12 cellular contexts compared by ENCODE assay signal in genomic region chr2:113116100-113116958, GRCh38. TPM values are rescaled to one million over a fixed set of nuclear protein-coding genes. Genes with fewer than 3 reads are reported as not detected.
DNase-seq lines count a peak whose midpoint lies in the region; ATAC-seq, FAIRE-seq and TF ChIP-seq lines count a peak whose summit lies in the region.
"Had no signal": no experiment of that assay in that cellular context is flagged by ENCODE, and none has a peak within 500 bp of the region (broad histone marks: within the 10 kb centered on the region; RNA-seq: fewer than 3 reads in every experiment).

No MANE protein-coding gene starts in this region.

- peak; percentile 50 for DNase-seq in activated CD8-positive, alpha-beta memory T cell treated with anti-CD3 and anti-CD28 coated beads, Interleukin-2, amount 50 U/mL, for 48 hours
- no peak for DNase-seq in activated CD8-positive, alpha-beta memory T cell treated with anti-CD3 and anti-CD28 coated beads for 24 hours
- DNase-seq in GM12878 (ENCODE audit: low read depth, low spot score) = no peak
- DNase-seq in middle frontal gyrus (ENCODE audit: extremely low spot score, low spot score) = no peak
- no peak for DNase-seq in NCI-H1417 (lab: John Stamatoyannopoulos, UW)
- DNase-seq in GDM1 (lab: John Stamatoyannopoulos, UW) = no peak
- DNase-seq: activated naive CD4-positive, alpha-beta T cell treated with Interleukin-2 at 50 U/mL for 16 hours; NCI-H1105 had no signal

- H3K4me3 Mint-ChIP-seq in IgD-negative memory B cell = peak overlapping the region in 3 of 4 donors; percentile 32 to 88 (median 86)
- peak overlapping the region; percentile 3 for H3K4me3 Mint-ChIP-seq in stimulated activated naive CD8-positive, alpha-beta T cell treated with anti-CD3 and anti-CD28 coated beads, Interleukin-15, Interleukin-2, amounts not matched to agents 100 ng/mL and 50 ng/mL, for 24 hours

- TF ChIP-seq EP300 in GM12878 (IDR thresholded peaks at IDR 0.05; ENCODE audit: borderline replicate concordance in 1 of 2, control insufficient read depth in 1 of 2, low read depth in 2 of 2, low read length in 2 of 2) = no peak

- H3K27ac ChIP-seq in GM12878 (ENCODE audit: control insufficient read depth, insufficient read depth) = peak overlapping the region; percentile 52
- H3K27ac ChIP-seq: SJSA1 had no signal

- H3K9me3 ChIP-seq in GM12878 (replicated peaks; ENCODE audit: control insufficient read depth, insufficient read depth, low read length) = no peaks in the 10 kb centered on the region
- H3K9me3 ChIP-seq: SJSA1 had no signal

- H3K27me3 Mint-ChIP-seq in IgD-negative memory B cell = no peaks in the 10 kb centered on the region
- peaks cover 4% of the 10 kb centered on the region for H3K27me3 Mint-ChIP-seq in stimulated activated naive CD8-positive, alpha-beta T cell treated with anti-CD3 and anti-CD28 coated beads, Interleukin-15, Interleukin-2, amounts not matched to agents 100 ng/mL and 50 ng/mL, for 24 hours

- ATAC-seq in GM12878 = peak; percentile 80

- intact Hi-C loops in GM12878 (cut with micrococcal nuclease; ENCODE audit: unreplicated experiment) = no loop called here

- RAD21 ChIA-PET in GM12878 (lab: Charles Lee; ENCODE audit: unreplicated experiment) = no interaction called here

- no peak overlapping the region for H3K4me3 ChIP-seq in GM12878
- H3K4me3 ChIP-seq: SJSA1 had no signal

- BruUV-seq in GM12878 (replicated peaks; lab: Mats Ljungman, UMichigan) = no TSS peak

- peaks cover 2% of the 10 kb centered on the region for H3K36me3 Mint-ChIP-seq in IgD-negative memory B cell
- no peaks in the 10 kb centered on the region for H3K36me3 Mint-ChIP-seq in stimulated activated naive CD8-positive, alpha-beta T cell treated with anti-CD3 and anti-CD28 coated beads, Interleukin-15, Interleukin-2, amounts not matched to agents 100 ng/mL and 50 ng/mL, for 24 hours (ENCODE audit: low read depth)

- no peaks in the 10 kb centered on the region for H3K36me3 ChIP-seq in GM12878 (ENCODE audit: control insufficient read depth in 2 of 2, insufficient read depth in 2 of 2, low read length in 1 of 2)
- H3K36me3 ChIP-seq: SJSA1 had no signal

- peak overlapping the region; percentile 69 for H2AFZ ChIP-seq in GM12878 (ENCODE audit: control insufficient read depth, low read depth, low read length)

- no peak for TF ChIP-seq RAD21 in GM12878 (IDR thresholded peaks at IDR 0.05; ENCODE audit: insufficient read depth, low read depth, low read length)

- H3K27me3 ChIP-seq in GM12878 (replicated peaks in 1 of 2; ENCODE audit: control insufficient read depth in 2 of 2, insufficient read depth in 2 of 2, low read length in 1 of 2) = no peaks in the 10 kb centered on the region

- FAIRE-seq in GM12878 (lab: Jason Lieb, UNC) = no peak

- peaks cover 13% of the 10 kb centered on the region for H3K4me1 ChIP-seq in GM12878 (ENCODE audit: control insufficient read depth, insufficient read depth, low read length)
- H3K4me1 ChIP-seq: SJSA1 had no signal

- no peak for TF ChIP-seq POLR2A in GM12878 (IDR thresholded peaks at IDR 0.05; ENCODE audit: low read depth, low read length)

- H4K20me1 ChIP-seq in GM12878 (ENCODE audit: control insufficient read depth, insufficient read depth) = no peaks in the 10 kb centered on the region

- H3K4me2 ChIP-seq in GM12878 (ENCODE audit: control insufficient read depth, insufficient read depth) = peak overlapping the region; percentile 12; the same call in 1 of the 2 replicates

- CTCF ChIA-PET in GM12878 (lab: Yijun Ruan, JAX) = interaction anchor here (1.0 to 4.2 kb wide), 3 partner anchors 18 to 101 kb away, joined by 3 to 30 read pairs (median 3); no protein-coding TSS in a partner anchor

- peaks cover 6 to 19% (median 10%) of the 10 kb centered on the region in 3 donors for H3K4me1 Mint-ChIP-seq in IgD-negative memory B cell
- H3K4me1 Mint-ChIP-seq in stimulated activated naive CD8-positive, alpha-beta T cell treated with anti-CD3 and anti-CD28 coated beads, Interleukin-15, Interleukin-2, amounts not matched to agents 100 ng/mL and 50 ng/mL, for 24 hours (ENCODE audit: low read depth) = peaks cover 5% of the 10 kb centered on the region

- in situ Hi-C loops in GM12878 (cut with MboI) = no loop called here

- POLR2A ChIA-PET in GM12878 (lab: Charles Lee) = interaction anchor here (1.0 kb wide), 1 partner anchor 18 kb away, joined by 3 read pairs; no protein-coding TSS in a partner anchor

- 15% methylated on average over 10 of the region's 10 CpGs for WGBS in GM12878 (ENCODE audit: insufficient coverage, insufficient replicate concordance, low lambda C conversion rate, missing lambda C conversion rate)

- SMC1A ChIA-PET in GM12878 (lab: Charles Lee; ENCODE audit: uncharacterized antibody, unreplicated experiment) = interaction anchor here (0.6 kb wide), 1 partner anchor 354 kb away, joined by 4 read pairs; no protein-coding TSS in a partner anchor

- no peak for TF ChIP-seq CTCF in GM12878 (IDR thresholded peaks at IDR 0.05 in 2 of 3, conservative IDR thresholded peaks at IDR 0.05 in 1 of 3; ENCODE audit: control insufficient read depth in 2 of 3, extremely low read depth in 1 of 3, insufficient read depth in 1 of 3, low read depth in 3 of 3, low read length in 3 of 3)

- peak overlapping the region in 2 of 3 donors; percentile 40 to 60 for H3K27ac Mint-ChIP-seq in IgD-negative memory B cell
- H3K27ac Mint-ChIP-seq in stimulated activated naive CD8-positive, alpha-beta T cell treated with anti-CD3 and anti-CD28 coated beads, Interleukin-15, Interleukin-2, amounts not matched to agents 100 ng/mL and 50 ng/mL, for 24 hours = peak overlapping the region; percentile 34

- no peaks in the 10 kb centered on the region for H3K79me2 ChIP-seq in GM12878 (ENCODE audit: control insufficient read depth, insufficient read depth, low read length)

- H3K9ac ChIP-seq in GM12878 (ENCODE audit: control insufficient read depth, insufficient read depth, low read length) = no peak overlapping the region

- no peaks in the 10 kb centered on the region for H3K9me3 Mint-ChIP-seq in IgD-negative memory B cell
- H3K9me3 Mint-ChIP-seq in stimulated activated naive CD8-positive, alpha-beta T cell treated with anti-CD3 and anti-CD28 coated beads, Interleukin-15, Interleukin-2, amounts not matched to agents 100 ng/mL and 50 ng/mL, for 24 hours = no peaks in the 10 kb centered on the region

RNA-seq across cellular contexts. Expression of gene IL1RN, which starts 11.1 kb away (rescaled TPM):
- polyA plus RNA-seq in IgD-negative memory B cell = not detected
- not detected in 2 replicates for total RNA-seq in GM12878 (2013; cell fraction: nucleolus; rRNA removed)
- not detected in 2 replicates for total RNA-seq in GM12878 (2014; rRNA removed)
- not detected in 2 replicates for total RNA-seq in GM12878 (2014; rRNA removed; fragmentation: Illumina TruSeq; extraction: Trizol)
- not detected in 2 replicates for total RNA-seq in GM12878 (2021)
- not detected for polyA plus RNA-seq in GM12878 (2011; ENCODE audit: low read depth)
- 0.04 TPM in 1 of 2 replicates, not detected in the other for polyA plus RNA-seq in GM12878 (2011; rRNA removed)
- not detected in 2 replicates for polyA plus RNA-seq in GM12878 (2011; cell fraction: cytosol; rRNA removed)
- not detected in 2 replicates for polyA plus RNA-seq in GM12878 (2011; cell fraction: nucleus; rRNA removed)
- polyA plus RNA-seq in GM12878 (2012) = not detected in 2 replicates
- 0.04 and 0.43 TPM in 2 replicates for polyA plus RNA-seq in GM12878 (2014; fragmentation: Illumina TruSeq; extraction: Trizol)
- polyA plus RNA-seq in GM12878 (2014; fragmentation: Nextera tagmentation; extraction: Ambion mirVana) = under 1 TPM in 1 of 2 experiments, not detected in 1; 0.04 TPM
- polyA plus RNA-seq in GM12878 (2014; rRNA removed) = not detected in 2 replicates
- not detected for polyA plus RNA-seq in GM12878 (2016; fragmentation: Nextera tagmentation; extraction: Ambion mirVana)
- polyA minus RNA-seq in GM12878 (2011; rRNA and poly(A)+ RNA removed) = 0.59 TPM in 1 of 2 replicates, not detected in the other
- not detected in 2 replicates for polyA minus RNA-seq in GM12878 (2011; cell fraction: cytosol; rRNA and poly(A)+ RNA removed)
- not detected in 2 replicates for polyA minus RNA-seq in GM12878 (2011; cell fraction: nucleus; rRNA and poly(A)+ RNA removed)
- total RNA-seq: fibroblast of lung, SJSA1 had no signal

RNA-seq across cellular contexts. Expression of gene IL1F10, which starts 48.6 kb away (rescaled TPM):
- polyA plus RNA-seq in IgD-negative memory B cell (not detected), GM12878 (2011; rRNA removed) (not detected in 2 replicates), GM12878 (2014; fragmentation: Illumina TruSeq; extraction: Trizol) (not detected in 2 replicates), GM12878 (2014; fragmentation: Nextera tagmentation; extraction: Ambion mirVana) (not detected), GM12878 (2014; rRNA removed) (not detected in 2 replicates), GM12878 (2016; fragmentation: Nextera tagmentation; extraction: Ambion mirVana) (not detected)
- not detected in 2 replicates for total RNA-seq in GM12878 (2013; cell fraction: nucleolus; rRNA removed)
- total RNA-seq in GM12878 (2014; rRNA removed) (not detected in 2 replicates), GM12878 (2014; rRNA removed; fragmentation: Illumina TruSeq; extraction: Trizol) (not detected in 2 replicates), GM12878 (2021) (not detected in 2 replicates)
- not detected for polyA plus RNA-seq in GM12878 (2011; ENCODE audit: low read depth)
- not detected in 2 replicates for polyA plus RNA-seq in GM12878 (2011; cell fraction: cytosol; rRNA removed)
- not detected in 2 replicates for polyA plus RNA-seq in GM12878 (2011; cell fraction: nucleus; rRNA removed)
- not detected in 2 replicates for polyA plus RNA-seq in GM12878 (2012)
- polyA minus RNA-seq in GM12878 (2011; rRNA and poly(A)+ RNA removed) = not detected in 2 replicates
- not detected in 2 replicates for polyA minus RNA-seq in GM12878 (2011; cell fraction: cytosol; rRNA and poly(A)+ RNA removed)
- polyA minus RNA-seq in GM12878 (2011; cell fraction: nucleus; rRNA and poly(A)+ RNA removed) = not detected in 2 replicates
- total RNA-seq: fibroblast of lung, SJSA1 had no signal
- polyA plus RNA-seq: fibroblast of lung had no signal

RNA-seq across cellular contexts. Expression of gene IL36RN, which starts 57.3 kb away (rescaled TPM):
- not detected for polyA plus RNA-seq in IgD-negative memory B cell
- not detected in 2 replicates for total RNA-seq in GM12878 (2013; cell fraction: nucleolus; rRNA removed)
- not detected in 2 replicates for total RNA-seq in GM12878 (2014; rRNA removed)
- total RNA-seq in GM12878 (2014; rRNA removed; fragmentation: Illumina TruSeq; extraction: Trizol) = not detected in 2 replicates
- total RNA-seq in GM12878 (2021) = not detected in 2 replicates
- polyA plus RNA-seq in GM12878 (2011; ENCODE audit: low read depth) = not detected
- not detected in 2 replicates for polyA plus RNA-seq in GM12878 (2011; rRNA removed)
- not detected in 2 replicates for polyA plus RNA-seq in GM12878 (2011; cell fraction: cytosol; rRNA removed)
- polyA plus RNA-seq in GM12878 (2011; cell fraction: nucleus; rRNA removed) = not detected in 2 replicates
- polyA plus RNA-seq in GM12878 (2012) = not detected in 2 replicates
- not detected in 2 replicates for polyA plus RNA-seq in GM12878 (2014; fragmentation: Illumina TruSeq; extraction: Trizol)
- polyA plus RNA-seq in GM12878 (2014; fragmentation: Nextera tagmentation; extraction: Ambion mirVana) = not detected
- not detected in 2 replicates for polyA plus RNA-seq in GM12878 (2014; rRNA removed)
- polyA plus RNA-seq in GM12878 (2016; fragmentation: Nextera tagmentation; extraction: Ambion mirVana) = not detected
- polyA minus RNA-seq in GM12878 (2011; rRNA and poly(A)+ RNA removed) = not detected in 2 replicates
- polyA minus RNA-seq in GM12878 (2011; cell fraction: cytosol; rRNA and poly(A)+ RNA removed) = not detected in 2 replicates
- not detected in 2 replicates for polyA minus RNA-seq in GM12878 (2011; cell fraction: nucleus; rRNA and poly(A)+ RNA removed)
- total RNA-seq: fibroblast of lung, SJSA1 had no signal
- polyA plus RNA-seq: fibroblast of lung had no signal

RNA-seq across cellular contexts. Expression of gene PSD4, which starts 57.4 kb away (rescaled TPM):
- polyA plus RNA-seq in IgD-negative memory B cell (36.4 TPM), GM12878 (2011; rRNA removed) (13.6 and 27.4 TPM in 2 replicates), GM12878 (2014; fragmentation: Illumina TruSeq; extraction: Trizol) (20.8 and 48.3 TPM in 2 replicates), GM12878 (2014; fragmentation: Nextera tagmentation; extraction: Ambion mirVana) (1 to 10 TPM in 1 of 2 experiments, under 1 TPM in 1; 0.68 to 1.7 TPM), GM12878 (2014; rRNA removed) (47.9 and 59.7 TPM in 2 replicates), GM12878 (2016; fragmentation: Nextera tagmentation; extraction: Ambion mirVana) (10 to 100 TPM; 23.7 to 25.9 TPM)
- total RNA-seq in GM12878 (2013; cell fraction: nucleolus; rRNA removed) = 168 and 195 TPM in 2 replicates
- total RNA-seq in GM12878 (2014; rRNA removed) (96.0 and 98.5 TPM in 2 replicates), GM12878 (2014; rRNA removed; fragmentation: Illumina TruSeq; extraction: Trizol) (42.6 and 42.8 TPM in 2 replicates), GM12878 (2021) (114 and 117 TPM in 2 replicates)
- polyA plus RNA-seq in GM12878 (2011; ENCODE audit: low read depth) = 26.5 TPM
- 29.5 and 30.9 TPM in 2 replicates for polyA plus RNA-seq in GM12878 (2011; cell fraction: cytosol; rRNA removed)
- 145 and 151 TPM in 2 replicates for polyA plus RNA-seq in GM12878 (2011; cell fraction: nucleus; rRNA removed)
- 55.8 and 60.1 TPM in 2 replicates for polyA plus RNA-seq in GM12878 (2012)
- polyA minus RNA-seq in GM12878 (2011; rRNA and poly(A)+ RNA removed) = 66.3 and 101 TPM in 2 replicates
- 29.9 and 34.2 TPM in 2 replicates for polyA minus RNA-seq in GM12878 (2011; cell fraction: cytosol; rRNA and poly(A)+ RNA removed)
- polyA minus RNA-seq in GM12878 (2011; cell fraction: nucleus; rRNA and poly(A)+ RNA removed) = 65.5 and 85.2 TPM in 2 replicates
